ENCODE assay signal across 20 cellular contexts in genomic region chr20:35421322-35421721, GRCh38. TPM values are rescaled to one million over a fixed set of nuclear protein-coding genes. Genes with fewer than 3 reads are reported as not detected.
DNase-seq lines count a peak whose midpoint lies in the region; ATAC-seq, FAIRE-seq and TF ChIP-seq lines count a peak whose summit lies in the region.
"Had no signal": no experiment of that assay in that cellular context is flagged by ENCODE, and none has a peak within 500 bp of the region (broad histone marks: within the 10 kb centered on the region; RNA-seq: fewer than 3 reads in every experiment).

No MANE protein-coding gene starts in this region.

- no peak overlapping the region for H3K27ac ChIP-seq in mammary epithelial cell (ENCODE audit: insufficient read depth, low read depth, low read length)
- H3K27ac ChIP-seq in K562 (ENCODE audit: extremely low read depth, low read depth, low read length): no peak overlapping the region

- H2AFZ ChIP-seq in mammary epithelial cell (ENCODE audit: low read depth, low read length): peak overlapping the region; percentile 6
- H2AFZ ChIP-seq in K562 (ENCODE audit: low read depth, low read length): no peak overlapping the region

- POLR2A ChIA-PET in MCF 10A (lab: Yijun Ruan, JAX) (interaction anchor here (0.7 to 1.0 kb wide), 3 partner anchors 10 to 275 kb away, joined by 3 to 5 read pairs (median 3); partner anchors contain the start of gene UQCC1), K562 (lab: Yijun Ruan, JAX) (no interaction called here)

- no peak overlapping the region for H3K9ac ChIP-seq in mammary epithelial cell (ENCODE audit: insufficient read depth, low read length)
- H3K9ac ChIP-seq in K562 (ENCODE audit: insufficient read depth in 1 of 2, low read depth in 2 of 2, low read length in 2 of 2): no peak overlapping the region

- H3K79me2 ChIP-seq in mammary epithelial cell (ENCODE audit: insufficient read depth, low read length) (no peaks in the 10 kb centered on the region), K562 (ENCODE audit: control insufficient read depth, insufficient read depth, low read length) (no peaks in the 10 kb centered on the region)

- H3K9me3 ChIP-seq in mammary epithelial cell (replicated peaks; ENCODE audit: insufficient read depth, low read length): no peaks in the 10 kb centered on the region
- H3K9me3 ChIP-seq in K562 (replicated peaks; ENCODE audit: control insufficient read depth, insufficient read depth, low read depth, low read length): no peaks in the 10 kb centered on the region

- H3K4me3 ChIP-seq in mammary epithelial cell (replicated peaks in 1 of 3; ENCODE audit: insufficient read depth in 1 of 3, low read depth in 2 of 3, low read length in 3 of 3) (no peak overlapping the region), K562 (no peak overlapping the region)

- no peak overlapping the region for H3K4me3 Mint-ChIP-seq in MCF 10A (ENCODE audit: unreplicated experiment)
- H3K4me3 Mint-ChIP-seq: CD4-positive, alpha-beta memory T cell had no signal

- no peak overlapping the region for H3K27ac Mint-ChIP-seq in MCF 10A (ENCODE audit: low read depth, unreplicated experiment)
- H3K27ac Mint-ChIP-seq: CD4-positive, alpha-beta memory T cell had no signal

- in situ Hi-C loops in mammary epithelial cell (cut with MboI; ENCODE audit: low sequenced_read_pairs in 2 of 2): no loop called here
- in situ Hi-C loops in K562 (cut with MboI): no loop called here

- peaks cover 21% of the 10 kb centered on the region for H3K27me3 Mint-ChIP-seq in MCF 10A (ENCODE audit: insufficient read depth, unreplicated experiment)

- H4K20me1 ChIP-seq in mammary epithelial cell (ENCODE audit: insufficient read depth, low read length) (no peaks in the 10 kb centered on the region), K562 (replicated peaks; ENCODE audit: control insufficient read depth, insufficient read depth, low read length) (no peaks in the 10 kb centered on the region)

- intact Hi-C loops in mammary epithelial cell (cut with micrococcal nuclease): no loop called here
- intact Hi-C loops in MCF 10A (cut with micrococcal nuclease): no loop called here
- intact Hi-C loops in K562 (cut with micrococcal nuclease): no loop called here
- intact Hi-C loops in posterior vena cava (cut with DNase I): no loop called here

- H3K36me3 ChIP-seq in mammary epithelial cell (ENCODE audit: insufficient read depth, low read length): no peaks in the 10 kb centered on the region
- no peaks in the 10 kb centered on the region for H3K36me3 ChIP-seq in K562 (ENCODE audit: control insufficient read depth, insufficient read depth, low read length)

- ATAC-seq in K562: no peak
- no peak for ATAC-seq in GM21723 (IDR thresholded peaks at IDR 0.05; ENCODE audit: unreplicated experiment)

- H3K9me1 ChIP-seq in K562 (ENCODE audit: control insufficient read depth, insufficient read depth, low read length): no peaks in the 10 kb centered on the region

- TF ChIP-seq CTCF in mammary epithelial cell (conservative IDR thresholded peaks at IDR 0.05 in 1 of 2, IDR thresholded peaks at IDR 0.05 in 1 of 2; ENCODE audit: extremely low read depth in 1 of 2, insufficient read depth in 1 of 2, low read depth in 1 of 2, low read length in 2 of 2): no peak
- TF ChIP-seq CTCF in MCF 10A (IDR thresholded peaks at IDR 0.05; ENCODE audit: unreplicated experiment): no peak
- no peak for TF ChIP-seq CTCF in K562 (IDR thresholded peaks at IDR 0.05 in 2 of 3, conservative IDR thresholded peaks at IDR 0.05 in 1 of 3; ENCODE audit: insufficient read depth in 2 of 3, low read depth in 1 of 3, low read length in 3 of 3)

- DNase-seq in mammary epithelial cell (no peak), MCF 10A (ENCODE audit: unreplicated experiment) (no peak), K562 (ENCODE audit: extremely low read depth in 1 of 4, low spot score in 3 of 4) (no peak), posterior vena cava (ENCODE audit: low spot score) (no peak)
- DNase-seq: 8988T; C1 segment of cervical spinal cord; Calu3; CD4-positive, alpha-beta memory T cell; COR-L47; DMS53; DMS79 treated with DMSO at 0.1 percent for 48 hours; GF-D8; GOT3; H7; HCEC 1CT had no signal

- no peak for TF ChIP-seq POLR2A in K562 (conservative IDR thresholded peaks at IDR 0.05)

- TF ChIP-seq RAD21 in Ishikawa (IDR thresholded peaks at IDR 0.05; ENCODE audit: low read depth): no peak
- TF ChIP-seq RAD21 in K562 (CRISPR knock-in tag; conservative IDR thresholded peaks at IDR 0.05 in 1 of 2, IDR thresholded peaks at IDR 0.05 in 1 of 2): no peak

- H3K4me1 ChIP-seq in mammary epithelial cell (ENCODE audit: insufficient read depth, low read length) (no peaks in the 10 kb centered on the region), K562 (replicated peaks in 1 of 2; ENCODE audit: control insufficient read depth in 2 of 2, insufficient read depth in 2 of 2, low read length in 2 of 2) (no peaks in the 10 kb centered on the region)

- H3K4me2 ChIP-seq in mammary epithelial cell (ENCODE audit: insufficient read depth, low read depth, low read length) (no peak overlapping the region), K562 (ENCODE audit: insufficient read depth, low read length) (no peak overlapping the region)

- CTCF ChIA-PET in mammary epithelial cell (lab: Charles Lee; ENCODE audit: low non-redundant PET): interaction anchor here (0.7 kb wide), 1 partner anchor 172 kb away, joined by 3 read pairs; no protein-coding TSS in a partner anchor
- CTCF ChIA-PET in MCF 10A (lab: Yijun Ruan, JAX): interaction anchor here (0.5 to 2.2 kb wide), 3 partner anchors 17 to 325 kb away, joined by 4 to 8 read pairs (median 4); partner anchors contain the start of genes EIF6 and GDF5
- CTCF ChIA-PET in K562 (lab: Yijun Ruan, JAX; ENCODE audit: low intra/inter-chr PET ratio): no interaction called here

- 9% methylated on average over 2 of the region's 2 CpGs for WGBS in mammary epithelial cell (ENCODE audit: low coverage, missing lambda C conversion rate)
- 19% methylated on average over 2 of the region's 2 CpGs for WGBS in K562 (ENCODE audit: insufficient coverage, low coverage, missing lambda C conversion rate)

- H3K4me1 Mint-ChIP-seq in MCF 10A (ENCODE audit: insufficient read depth, unreplicated experiment): no peaks in the 10 kb centered on the region
- H3K4me1 Mint-ChIP-seq: CD4-positive, alpha-beta memory T cell had no signal

- H3K27me3 ChIP-seq in mammary epithelial cell (ENCODE audit: insufficient read depth, low read length) (no peaks in the 10 kb centered on the region), K562 (ENCODE audit: control insufficient read depth in 2 of 2, insufficient read depth in 2 of 2, low read length in 2 of 2) (no peaks in the 10 kb centered on the region; a peak in 1 of 5 replicates)

- dilution Hi-C loops in mammary epithelial cell (cut with HindIII; ENCODE audit: low sequenced_read_pairs): no loop called here

- BruUV-seq in mammary epithelial cell (replicated peaks; lab: Mats Ljungman, UMichigan) (no TSS peak), MCF 10A (replicated peaks; lab: Mats Ljungman, UMichigan) (no TSS peak), K562 (replicated peaks; lab: Mats Ljungman, UMichigan) (no TSS peak)

- peaks cover 11% of the 10 kb centered on the region for H3K36me3 Mint-ChIP-seq in MCF 10A (ENCODE audit: insufficient read depth, unreplicated experiment)
- H3K36me3 Mint-ChIP-seq: CD4-positive, alpha-beta memory T cell had no signal

- no peaks in the 10 kb centered on the region for H3K9me3 Mint-ChIP-seq in MCF 10A (ENCODE audit: unreplicated experiment)
- H3K9me3 Mint-ChIP-seq: CD4-positive, alpha-beta memory T cell had no signal

- no peak for TF ChIP-seq EP300 in Ishikawa (IDR thresholded peaks at IDR 0.05; ENCODE audit: borderline replicate concordance)
- no peak for TF ChIP-seq EP300 in K562 (IDR thresholded peaks at IDR 0.05; ENCODE audit: low read length)

- FAIRE-seq in K562 (lab: Jason Lieb, UNC): no peak
- FAIRE-seq: GM12891, GM18507 had no signal

RNA-seq across cellular contexts. Expression of gene UQCC1, which starts 9.5 kb away (rescaled TPM):
- 10 to 100 TPM; 20.8 to 39.5 TPM for total RNA-seq in mammary epithelial cell
- 19.4 TPM for polyA plus RNA-seq in mammary epithelial cell
- 30.4 TPM for polyA minus RNA-seq in mammary epithelial cell
- total RNA-seq in MCF 10A (2022): 45.2 and 55.8 TPM in 2 replicates
- 134 and 149 TPM in 2 replicates for total RNA-seq in K562 (2011; cell fraction: chromatin; rRNA removed; ENCODE audit: low replicate concordance)
- 77.7 and 107 TPM in 2 replicates for total RNA-seq in K562 (2011; cell fraction: nucleolus; rRNA removed)
- total RNA-seq in K562 (2011; cell fraction: nucleoplasm; rRNA removed): 104 and 155 TPM in 2 replicates
- total RNA-seq in K562 (2014; rRNA removed): 33.8 and 50.9 TPM in 2 replicates
- total RNA-seq in K562 (2014; rRNA removed; fragmentation: Illumina TruSeq; extraction: Trizol): 37.3 and 37.4 TPM in 2 replicates
- 37.7 and 38.9 TPM in 2 replicates for total RNA-seq in K562 (2015; rRNA removed; fragmentation: Illumina TruSeq; extraction: Trizol)
- 50.0 and 58.5 TPM in 2 replicates for total RNA-seq in K562 (2021)
- 59.9 and 72.3 TPM in 2 replicates for polyA plus RNA-seq in K562 (2011; rRNA removed)
- 40.2 and 51.4 TPM in 2 replicates for polyA plus RNA-seq in K562 (2011; cell fraction: cytosol; rRNA removed)
- 206 and 334 TPM in 2 replicates for polyA plus RNA-seq in K562 (2011; cell fraction: nucleus; rRNA removed)
- 48.9 and 52.1 TPM in 2 replicates for polyA plus RNA-seq in K562 (2012)
- polyA plus RNA-seq in K562 (2014; fragmentation: Illumina TruSeq; extraction: Trizol): 58.1 and 68.6 TPM in 2 replicates
- 10 to 100 TPM; 31.9 to 67.9 TPM for polyA plus RNA-seq in K562 (2014; fragmentation: Nextera tagmentation; extraction: Ambion mirVana)
- 58.9 and 72.2 TPM in 2 replicates for polyA plus RNA-seq in K562 (2014; rRNA removed)
- polyA minus RNA-seq in K562 (2011; rRNA and poly(A)+ RNA removed): 38.1 and 46.1 TPM in 2 replicates
- 24.8 and 25.8 TPM in 2 replicates for polyA minus RNA-seq in K562 (2011; cell fraction: cytosol; rRNA and poly(A)+ RNA removed)
- 45.1 and 70.5 TPM in 2 replicates for polyA minus RNA-seq in K562 (2011; cell fraction: nucleus; rRNA and poly(A)+ RNA removed)
- 10 to 100 TPM; 32.0 to 33.5 TPM for total RNA-seq in posterior vena cava

RNA-seq across cellular contexts. Expression of gene GDF5, which starts 16.7 kb away (rescaled TPM):
- 1 to 10 TPM in 1 of 2 donors, under 1 TPM in 1; 0.16 to 5.0 TPM for total RNA-seq in mammary epithelial cell
- 1.4 TPM for polyA plus RNA-seq in mammary epithelial cell
- 3.0 TPM for polyA minus RNA-seq in mammary epithelial cell
- total RNA-seq in MCF 10A (2022): not detected in 2 replicates
- total RNA-seq in K562 (2011; cell fraction: chromatin; rRNA removed; ENCODE audit: low replicate concordance): not detected in 2 replicates
- total RNA-seq in K562 (2011; cell fraction: nucleolus; rRNA removed): not detected in 2 replicates
- not detected in 2 replicates for total RNA-seq in K562 (2011; cell fraction: nucleoplasm; rRNA removed)
- total RNA-seq in K562 (2014; rRNA removed): not detected in 2 replicates
- total RNA-seq in K562 (2014; rRNA removed; fragmentation: Illumina TruSeq; extraction: Trizol): not detected in 2 replicates
- total RNA-seq in K562 (2015; rRNA removed; fragmentation: Illumina TruSeq; extraction: Trizol): not detected in 2 replicates
- not detected in 2 replicates for total RNA-seq in K562 (2021)
- polyA plus RNA-seq in K562 (2011; rRNA removed): not detected in 2 replicates
- polyA plus RNA-seq in K562 (2011; cell fraction: cytosol; rRNA removed): not detected in 2 replicates
- not detected in 2 replicates for polyA plus RNA-seq in K562 (2011; cell fraction: nucleus; rRNA removed)
- polyA plus RNA-seq in K562 (2012): not detected in 2 replicates
- not detected in 2 replicates for polyA plus RNA-seq in K562 (2014; fragmentation: Illumina TruSeq; extraction: Trizol)
- under 1 TPM in 1 of 2 experiments, not detected in 1; 0.01 TPM for polyA plus RNA-seq in K562 (2014; fragmentation: Nextera tagmentation; extraction: Ambion mirVana)
- not detected in 2 replicates for polyA plus RNA-seq in K562 (2014; rRNA removed)
- not detected in 2 replicates for polyA minus RNA-seq in K562 (2011; rRNA and poly(A)+ RNA removed)
- polyA minus RNA-seq in K562 (2011; cell fraction: cytosol; rRNA and poly(A)+ RNA removed): not detected in 2 replicates
- polyA minus RNA-seq in K562 (2011; cell fraction: nucleus; rRNA and poly(A)+ RNA removed): not detected in 2 replicates
- under 1 TPM; 0.19 to 0.51 TPM for total RNA-seq in posterior vena cava
- total RNA-seq: A673; Calu3; CD4-positive, alpha-beta memory T cell had no signal
- polyA plus RNA-seq: CD4-positive, alpha-beta memory T cell had no signal

RNA-seq across cellular contexts. Expression of gene CEP250, which starts 34.1 kb away (rescaled TPM):
- total RNA-seq in mammary epithelial cell (10 to 100 TPM; 19.0 to 45.5 TPM), MCF 10A (2022) (41.0 and 44.0 TPM in 2 replicates), K562 (2014; rRNA removed) (20.6 and 31.4 TPM in 2 replicates), K562 (2014; rRNA removed; fragmentation: Illumina TruSeq; extraction: Trizol) (20.5 and 21.5 TPM in 2 replicates), K562 (2015; rRNA removed; fragmentation: Illumina TruSeq; extraction: Trizol) (25.9 and 27.3 TPM in 2 replicates), K562 (2021) (35.7 and 41.9 TPM in 2 replicates), posterior vena cava (10 to 100 TPM; 20.4 to 22.2 TPM)
- polyA plus RNA-seq in mammary epithelial cell (6.9 TPM), K562 (2011; rRNA removed) (10.1 and 12.1 TPM in 2 replicates), K562 (2014; fragmentation: Illumina TruSeq; extraction: Trizol) (16.9 and 17.2 TPM in 2 replicates), K562 (2014; fragmentation: Nextera tagmentation; extraction: Ambion mirVana) (1 to 10 TPM; 2.5 to 2.6 TPM), K562 (2014; rRNA removed) (20.0 and 21.2 TPM in 2 replicates)
- 86.2 TPM for polyA minus RNA-seq in mammary epithelial cell
- total RNA-seq in K562 (2011; cell fraction: chromatin; rRNA removed; ENCODE audit: low replicate concordance): 89.7 and 114 TPM in 2 replicates
- total RNA-seq in K562 (2011; cell fraction: nucleolus; rRNA removed): 17.0 and 24.1 TPM in 2 replicates
- total RNA-seq in K562 (2011; cell fraction: nucleoplasm; rRNA removed): 27.5 and 30.8 TPM in 2 replicates
- 3.5 and 9.1 TPM in 2 replicates for polyA plus RNA-seq in K562 (2011; cell fraction: cytosol; rRNA removed)
- polyA plus RNA-seq in K562 (2011; cell fraction: nucleus; rRNA removed): 24.5 and 32.9 TPM in 2 replicates
- polyA plus RNA-seq in K562 (2012): 20.6 and 26.6 TPM in 2 replicates
- 22.9 and 27.8 TPM in 2 replicates for polyA minus RNA-seq in K562 (2011; rRNA and poly(A)+ RNA removed)
- 11.8 and 21.5 TPM in 2 replicates for polyA minus RNA-seq in K562 (2011; cell fraction: cytosol; rRNA and poly(A)+ RNA removed)
- 11.0 and 16.7 TPM in 2 replicates for polyA minus RNA-seq in K562 (2011; cell fraction: nucleus; rRNA and poly(A)+ RNA removed)
